Comparison of ENCODE assay signal across 19 cellular contexts in the genomic region with DNA sequence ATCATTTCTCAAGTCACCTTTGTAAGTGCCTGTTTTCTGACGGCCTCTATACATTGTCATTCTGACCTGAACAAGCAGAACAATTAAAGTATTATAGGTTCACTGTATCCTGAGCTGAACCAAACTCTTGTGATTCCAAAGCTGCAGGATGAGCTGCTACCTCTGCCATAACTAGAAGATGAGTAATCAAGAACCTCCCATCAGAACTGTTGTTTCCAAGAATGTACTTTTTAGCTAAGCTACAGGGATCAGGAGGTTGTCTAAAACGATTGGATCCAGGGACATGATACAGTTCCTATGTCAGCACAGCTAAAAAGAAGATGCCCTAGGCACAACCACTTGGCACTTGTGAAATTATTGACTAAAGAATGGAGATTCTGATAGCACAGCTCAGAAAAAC.
DNase-seq lines count a peak whose midpoint lies in the region; ATAC-seq and TF ChIP-seq lines count a peak whose summit lies in the region.
"Had no signal": no experiment of that assay in that cellular context is flagged by ENCODE, and none has a peak within 500 bp of the region (broad histone marks: within the 10 kb centered on the region; RNA-seq: fewer than 3 reads in every experiment).

No MANE protein-coding gene starts in this region.

- peak overlapping the region; percentile 90 for H2BK20ac ChIP-seq in H9 (ENCODE audit: low read depth, low read length, poor library complexity, severe bottlenecking)

- no peaks in the 10 kb centered on the region for H3K79me1 ChIP-seq in H9 (ENCODE audit: insufficient read depth, low read depth, low read length, poor library complexity, severe bottlenecking)

- no peaks in the 10 kb centered on the region for H3K36me3 ChIP-seq in skeletal muscle satellite cell (ENCODE audit: insufficient read depth, low read length)
- H3K36me3 ChIP-seq: BE2C, heart right ventricle, right atrium auricular region, thyroid gland had no signal

- H2BK12ac ChIP-seq in H9 (ENCODE audit: insufficient read length, low read depth, low read length), result no peak overlapping the region

- POLR2A ChIA-PET in activated CD4-positive, alpha-beta memory T cell treated with anti-CD3 and anti-CD28 coated beads for 36 hours (lab: Charles Lee), result no interaction called here

- H3K36me3 Mint-ChIP-seq in H9 (ENCODE audit: insufficient read depth in 1 of 3, low read depth in 3 of 3), result no peaks in the 10 kb centered on the region
- no peaks in the 10 kb centered on the region for H3K36me3 Mint-ChIP-seq in activated CD4-positive, alpha-beta memory T cell treated with anti-CD3 and anti-CD28 coated beads for 36 hours

- no peaks in the 10 kb centered on the region for H3K79me2 ChIP-seq in H9 (ENCODE audit: insufficient read depth, low read length)

- no peaks in the 10 kb centered on the region for H3K27me3 ChIP-seq in H9 (ENCODE audit: insufficient read depth, low read length)
- H3K27me3 ChIP-seq in skeletal muscle satellite cell (ENCODE audit: control insufficient read depth, insufficient read depth, low read length), result no peaks in the 10 kb centered on the region
- H3K27me3 ChIP-seq: BE2C, heart right ventricle, right atrium auricular region, thyroid gland had no signal

- CTCF ChIA-PET in activated CD4-positive, alpha-beta memory T cell treated with anti-CD3 and anti-CD28 coated beads for 36 hours (lab: Charles Lee), result no interaction called here

- H2AK5ac ChIP-seq in H9 (ENCODE audit: insufficient read length, low read length), result no peak overlapping the region

- H3K9me3 ChIP-seq in H9 (ENCODE audit: control insufficient read depth, low read depth, low read length) (no peaks in the 10 kb centered on the region), skeletal muscle satellite cell (replicated peaks; ENCODE audit: low read length) (no peaks in the 10 kb centered on the region)
- H3K9me3 ChIP-seq: BE2C, heart right ventricle, right atrium auricular region, thyroid gland had no signal

- no peak overlapping the region for H4K8ac ChIP-seq in H9 (replicated peaks; ENCODE audit: insufficient read length, low read depth, low read length)

- no peak overlapping the region for H3T11ph ChIP-seq in H9 (ENCODE audit: low read length)

- no peak overlapping the region for H3K4ac ChIP-seq in H9 (ENCODE audit: low read depth, low read length)

- DNase-seq in H9, result no peak
- DNase-seq in fibroblast of peridontal ligament (ENCODE audit: extremely low read depth), result peak; percentile 11
- no peak for DNase-seq in mesenteric fat pad (ENCODE audit: low spot score)
- DNase-seq in RKO (ENCODE audit: low spot score), result no peak
- no peak for DNase-seq in activated CD4-positive, alpha-beta memory T cell treated with anti-CD3 and anti-CD28 coated beads for 36 hours
- DNase-seq: BE2C; COR-L47; heart right ventricle; NCI-H1436 treated with DMSO at 0.1 percent for 48 hours; NCI-H82; nucleus accumbens; stimulated activated naive CD4-positive, alpha-beta T cell treated with Interleukin-2 at 50 U/mL for 16 hours; T-helper 9 cell; thyroid gland had no signal

- H3K27me3 Mint-ChIP-seq in H9 (ENCODE audit: low read depth), result no peaks in the 10 kb centered on the region
- no peaks in the 10 kb centered on the region for H3K27me3 Mint-ChIP-seq in activated CD4-positive, alpha-beta memory T cell treated with anti-CD3 and anti-CD28 coated beads for 36 hours

- H3K27ac ChIP-seq in H9 (ENCODE audit: insufficient read length, low read depth, low read length), result no peak overlapping the region
- H3K27ac ChIP-seq: heart right ventricle, right atrium auricular region, thyroid gland had no signal

- intact Hi-C loops in activated CD4-positive, alpha-beta memory T cell treated with anti-CD3 and anti-CD28 coated beads for 36 hours (cut with micrococcal nuclease), result no loop called here

- peaks cover 15 to 31% of the 10 kb centered on the region in 2 experiments for H3K4me1 Mint-ChIP-seq in H9
- no peaks in the 10 kb centered on the region for H3K4me1 Mint-ChIP-seq in activated CD4-positive, alpha-beta memory T cell treated with anti-CD3 and anti-CD28 coated beads for 36 hours (ENCODE audit: low read depth)

- no peak overlapping the region for H3K4me2 ChIP-seq in H9 (ENCODE audit: insufficient read depth, insufficient read length, low read length)
- peak overlapping the region; percentile 40 for H3K4me2 ChIP-seq in skeletal muscle satellite cell (ENCODE audit: low read length)
- H3K4me2 ChIP-seq: GM23338 had no signal

- no peak overlapping the region for H2BK120ac ChIP-seq in H9 (ENCODE audit: low read depth, low read length, poor library complexity, severe bottlenecking)

- H3K27ac Mint-ChIP-seq in H9, result no peak overlapping the region
- H3K27ac Mint-ChIP-seq in activated CD4-positive, alpha-beta memory T cell treated with anti-CD3 and anti-CD28 coated beads for 36 hours, result no peak overlapping the region
- H3K27ac Mint-ChIP-seq: GM23338 had no signal

- H3K9ac ChIP-seq in H9 (ENCODE audit: extremely low read depth, insufficient read length, low read length) (no peak overlapping the region), skeletal muscle satellite cell (ENCODE audit: low read depth, low read length) (no peak overlapping the region)

- H3K18ac ChIP-seq in H9 (ENCODE audit: insufficient read length, low read depth, low read length), result no peak overlapping the region

- no peak overlapping the region for H2BK15ac ChIP-seq in H9 (ENCODE audit: low read depth, low read length)

- H2BK5ac ChIP-seq in H9 (ENCODE audit: insufficient read length, low read length), result no peak overlapping the region

- H2AFZ ChIP-seq in H9 (ENCODE audit: low read length), result no peak overlapping the region
- H2AFZ ChIP-seq: GM23338 had no signal

- TF ChIP-seq CTCF in H9 (conservative IDR thresholded peaks at IDR 0.05), result no peak

- H3K9me3 Mint-ChIP-seq in H9, result no peaks in the 10 kb centered on the region
- no peaks in the 10 kb centered on the region for H3K9me3 Mint-ChIP-seq in activated CD4-positive, alpha-beta memory T cell treated with anti-CD3 and anti-CD28 coated beads for 36 hours
- H3K9me3 Mint-ChIP-seq: GM23338 had no signal

- no peaks in the 10 kb centered on the region for H4K20me1 ChIP-seq in H9 (ENCODE audit: control insufficient read depth, insufficient read depth, insufficient read length)

- H3K14ac ChIP-seq in H9 (ENCODE audit: insufficient read depth, low read length), result no peak overlapping the region

- H3K23me2 ChIP-seq in H9 (ENCODE audit: insufficient read length, low read depth, low read length, poor library complexity, severe bottlenecking), result no peaks in the 10 kb centered on the region

- H3K4me1 ChIP-seq in H9 (ENCODE audit: insufficient read depth, low read length), result peaks cover 3% of the 10 kb centered on the region; the same call in 1 of the 2 replicates
- peaks cover 27% of the 10 kb centered on the region for H3K4me1 ChIP-seq in skeletal muscle satellite cell (ENCODE audit: control insufficient read depth, insufficient read depth, low read length)
- H3K4me1 ChIP-seq: heart right ventricle, right atrium auricular region had no signal

- H3K56ac ChIP-seq in H9 (ENCODE audit: insufficient read length, low read depth, low read length), result no peak overlapping the region

- no CpG with 5 or more reads among the region's 2 CpGs for WGBS in H9 (ENCODE audit: extremely low coverage, insufficient read length, low lambda C conversion rate)

- no peak overlapping the region for H4K5ac ChIP-seq in H9 (ENCODE audit: insufficient read length, low read depth, low read length)

- ATAC-seq in SK-N-SH treated with all-trans-retinoic acid at 6 μM for 48 hours, result peak; percentile 91
- ATAC-seq: activated CD4-positive, CD25-positive, alpha-beta regulatory T cell treated with anti-CD3 and anti-CD28 coated beads, Interleukin-2, amount 50 U/mL, for 24 hours; GM23338; heart right ventricle had no signal

- H3K4me3 ChIP-seq in skeletal muscle satellite cell (ENCODE audit: low read length), result no peak overlapping the region
- H3K4me3 ChIP-seq: GM23338, heart right ventricle, right atrium auricular region, thyroid gland had no signal

- H3K4me3 Mint-ChIP-seq in H9, result no peak overlapping the region
- no peak overlapping the region for H3K4me3 Mint-ChIP-seq in activated CD4-positive, alpha-beta memory T cell treated with anti-CD3 and anti-CD28 coated beads for 36 hours
- H3K4me3 Mint-ChIP-seq: GM23338 had no signal

- no peak overlapping the region for H3K23ac ChIP-seq in H9 (ENCODE audit: insufficient read length, low read depth, low read length)

- no peak overlapping the region for H4K91ac ChIP-seq in H9 (ENCODE audit: insufficient read length, low read depth, low read length)

TF ChIP-seq in SK-N-SH treated with all-trans-retinoic acid at 6 μM for 48 hours, 23 proteins besides CTCF, POLR2A, EP300 and RAD21 (continues in another document):
- no peak for TF ChIP-seq OSR1 (CRISPR knock-in tag; IDR thresholded peaks at IDR 0.05)
- TF ChIP-seq TCF4 (CRISPR knock-in tag; IDR thresholded peaks at IDR 0.05; ENCODE audit: borderline replicate concordance), result no peak
- no peak for TF ChIP-seq ZC3H10 (CRISPR knock-in tag; IDR thresholded peaks at IDR 0.05)
- TF ChIP-seq CSDC2 (CRISPR knock-in tag; IDR thresholded peaks at IDR 0.05), result no peak
- TF ChIP-seq, protein P1, sequence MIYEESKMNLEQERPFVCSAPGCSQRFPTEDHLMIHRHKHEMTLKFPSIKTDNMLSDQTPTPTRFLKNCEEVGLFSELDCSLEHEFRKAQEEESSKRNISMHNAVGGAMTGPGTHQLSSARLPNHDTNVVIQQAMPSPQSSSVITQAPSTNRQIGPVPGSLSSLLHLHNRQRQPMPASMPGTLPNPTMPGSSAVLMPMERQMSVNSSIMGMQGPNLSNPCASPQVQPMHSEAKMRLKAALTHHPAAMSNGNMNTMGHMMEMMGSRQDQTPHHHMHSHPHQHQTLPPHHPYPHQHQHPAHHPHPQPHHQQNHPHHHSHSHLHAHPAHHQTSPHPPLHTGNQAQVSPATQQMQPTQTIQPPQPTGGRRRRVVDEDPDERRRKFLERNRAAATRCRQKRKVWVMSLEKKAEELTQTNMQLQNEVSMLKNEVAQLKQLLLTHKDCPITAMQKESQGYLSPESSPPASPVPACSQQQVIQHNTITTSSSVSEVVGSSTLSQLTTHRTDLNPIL (CRISPR knock-in tag; IDR thresholded peaks at IDR 0.05; ENCODE audit: low read depth), result no peak
- no peak for TF ChIP-seq ARNTL (CRISPR knock-in tag; IDR thresholded peaks at IDR 0.05; ENCODE audit: borderline replicate concordance, low read depth)
